Comparison of ENCODE assay signal across 8 cellular contexts in genomic region chr17:78840530-78840779, GRCh38. TPM values are rescaled to one million over a fixed set of nuclear protein-coding genes. Genes with fewer than 3 reads are reported as not detected.
DNase-seq lines count a peak whose midpoint lies in the region; ATAC-seq and TF ChIP-seq lines count a peak whose summit lies in the region.

No MANE protein-coding gene starts in this region.

- in situ Hi-C loops in ACHN (cut with HindIII; ENCODE audit: low pct_ligation_motif_present, low pct_unique_long_range_greater_than_20kb, low sequenced_read_pairs): no loop called here

- TF ChIP-seq CTCF in right lobe of liver (IDR thresholded peaks at IDR 0.05): no peak
- TF ChIP-seq CTCF in upper lobe of left lung (IDR thresholded peaks at IDR 0.05): no peak

- peaks cover 32% of the 10 kb centered on the region for H3K36me3 Mint-ChIP-seq in activated naive CD4-positive, alpha-beta T cell treated with anti-CD3 and anti-CD28 coated beads for 36 hours (ENCODE audit: low read depth)

- peak overlapping the region; percentile 89 for H3K27ac Mint-ChIP-seq in activated naive CD4-positive, alpha-beta T cell treated with anti-CD3 and anti-CD28 coated beads for 36 hours

- ATAC-seq in right lobe of liver: peak in 1 of 4 donors; percentile 14
- ATAC-seq in upper lobe of left lung (ENCODE audit: low FRiP score in 2 of 2): peak; percentile 5 to 55
- ATAC-seq in GM19395 (IDR thresholded peaks at IDR 0.05; ENCODE audit: unreplicated experiment): no peak

- DNase-seq in activated naive CD4-positive, alpha-beta T cell treated with anti-CD3 and anti-CD28 coated beads for 36 hours: no peak
- no peak for DNase-seq in activated naive CD4-positive, alpha-beta T cell treated with anti-CD3 and anti-CD28 coated beads, Interleukin-2, amount 50 U/mL, for 16 hours
- DNase-seq in right lobe of liver (no peak), upper lobe of left lung (no peak), ACHN (no peak), DMS114 treated with DMSO at 0.1 percent for 48 hours (lab: John Stamatoyannopoulos, UW; ENCODE audit: unreplicated experiment) (no peak)

- no peaks in the 10 kb centered on the region for H3K27me3 Mint-ChIP-seq in activated naive CD4-positive, alpha-beta T cell treated with anti-CD3 and anti-CD28 coated beads for 36 hours (ENCODE audit: low read depth)

- H3K9me3 ChIP-seq in right lobe of liver (no peaks in the 10 kb centered on the region), upper lobe of left lung (no peaks in the 10 kb centered on the region)

- TF ChIP-seq POLR2A in right lobe of liver (IDR thresholded peaks at IDR 0.05): no peak
- TF ChIP-seq POLR2A in upper lobe of left lung (IDR thresholded peaks at IDR 0.05): peak in 1 of 4 donors; percentile 68

- H3K9me3 Mint-ChIP-seq in activated naive CD4-positive, alpha-beta T cell treated with anti-CD3 and anti-CD28 coated beads for 36 hours: no peaks in the 10 kb centered on the region

- CTCF ChIA-PET in activated naive CD4-positive, alpha-beta T cell treated with anti-CD3 and anti-CD28 coated beads for 36 hours (lab: Charles Lee): interaction anchor here (0.6 to 1.2 kb wide), 2 partner anchors 21 to 140 kb away, joined by 3 to 4 read pairs; no protein-coding TSS in a partner anchor

- no peak for TF ChIP-seq EP300 in upper lobe of left lung (IDR thresholded peaks at IDR 0.05)

- H3K4me1 ChIP-seq in right lobe of liver: peaks cover 0 to 18% (median 5%) of the 10 kb centered on the region in 4 donors
- H3K4me1 ChIP-seq in upper lobe of left lung: peaks cover 20 to 34% (median 25%) of the 10 kb centered on the region in 4 donors

- H3K36me3 ChIP-seq in right lobe of liver: peaks cover 3 to 25% (median 14%) of the 10 kb centered on the region in 4 donors
- H3K36me3 ChIP-seq in upper lobe of left lung: peaks cover 15 to 30% (median 20%) of the 10 kb centered on the region in 4 donors

- H3K27me3 ChIP-seq in right lobe of liver (no peaks in the 10 kb centered on the region), upper lobe of left lung (no peaks in the 10 kb centered on the region)

- H3K27ac ChIP-seq in angular gyrus (ENCODE audit: low read depth, low read length) (peak overlapping the region; percentile 71), right lobe of liver (peak overlapping the region; percentile 98 to 100 (median 99)), upper lobe of left lung (peak overlapping the region; percentile 98 to 100 (median 99))

- WGBS in right lobe of liver (ENCODE audit: insufficient coverage, low coverage, low lambda C conversion rate, missing lambda C conversion rate): no CpG with 5 or more reads among the region's 35 CpGs
- WGBS in upper lobe of left lung, 2 donors: no CpG with 5 or more reads among the region's 35 CpGs

- H3K4me3 ChIP-seq in right lobe of liver (peak overlapping the region; percentile 67 to 95 (median 93)), upper lobe of left lung (peak overlapping the region; percentile 78 to 99 (median 94))

- peaks cover 44% of the 10 kb centered on the region for H3K4me1 Mint-ChIP-seq in activated naive CD4-positive, alpha-beta T cell treated with anti-CD3 and anti-CD28 coated beads for 36 hours (ENCODE audit: low read depth)

- peak overlapping the region; percentile 88 for H3K4me3 Mint-ChIP-seq in activated naive CD4-positive, alpha-beta T cell treated with anti-CD3 and anti-CD28 coated beads for 36 hours

- intact Hi-C loops in activated naive CD4-positive, alpha-beta T cell treated with anti-CD3 and anti-CD28 coated beads for 36 hours (cut with micrococcal nuclease): loop anchor here (1.0 to 5.0 kb wide), 5 partner anchors 58 to 713 kb away; partner anchors contain the start of genes CYTH1, SOCS3 and TMC6
- intact Hi-C loops in right lobe of liver (cut with DNase I): no loop called here

RNA-seq across cellular contexts. Expression of gene USP36, which starts 0.2 kb away (rescaled TPM):
- 10 to 100 TPM; 65.3 to 68.7 TPM for total RNA-seq in activated naive CD4-positive, alpha-beta T cell treated with anti-CD3 and anti-CD28 coated beads for 36 hours
- total RNA-seq in right lobe of liver (10 to 100 TPM; 12.7 to 27.8 (median 18.7) TPM), upper lobe of left lung (10 to 100 TPM; 31.1 to 76.5 (median 55.4) TPM)

RNA-seq across cellular contexts. Expression of gene CYTH1, which starts 58.4 kb away (rescaled TPM):
- total RNA-seq in activated naive CD4-positive, alpha-beta T cell treated with anti-CD3 and anti-CD28 coated beads for 36 hours: 100 to 1,000 TPM; 145 to 149 TPM
- total RNA-seq in right lobe of liver: 10 to 100 TPM; 14.8 to 46.2 (median 28.8) TPM
- 100 to 1,000 TPM; 113 to 295 (median 121) TPM for total RNA-seq in upper lobe of left lung
